In the genomic region with DNA sequence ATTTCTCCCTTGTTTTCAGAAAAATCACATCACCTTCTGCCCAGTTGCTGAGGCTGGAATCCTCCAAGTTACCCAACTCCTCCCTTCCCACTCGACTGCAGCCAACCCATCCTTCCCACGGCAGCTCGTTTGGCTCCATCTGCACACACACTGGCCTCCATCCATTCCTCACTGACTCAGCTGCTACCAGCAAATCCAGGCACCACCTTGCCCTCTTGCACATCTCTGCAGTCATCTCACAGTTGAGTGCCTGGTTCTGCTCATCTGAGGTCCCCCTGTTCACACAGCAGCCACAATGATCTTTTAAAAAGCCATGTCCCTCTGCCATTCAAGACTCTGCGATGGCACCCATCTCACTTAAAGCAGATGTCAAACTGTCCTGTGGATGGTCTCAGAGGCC, we compare ENCODE assay signal across 18 cellular contexts. TPM values are rescaled to one million over a fixed set of nuclear protein-coding genes. Genes with fewer than 3 reads are reported as not detected.
DNase-seq lines count a peak whose midpoint lies in the region; TF ChIP-seq lines count a peak whose summit lies in the region.
"Had no signal": no experiment of that assay in that cellular context is flagged by ENCODE, and none has a peak within 500 bp of the region (broad histone marks: within the 10 kb centered on the region; RNA-seq: fewer than 3 reads in every experiment).

No MANE protein-coding gene starts in this region.

- H3K27ac ChIP-seq in BLaER1 treated with 17β-estradiol and CSF1 and Interleukin-3, amounts not matched to agents 10 nM and 100 nM: 0 out of 22 replicates have a peak overlapping the region, but pooled peaks of 1 of the 11 experiments have one; percentile 25
- H3K27ac ChIP-seq in endodermal cell (ENCODE audit: low read depth, low read length) (no peak overlapping the region), Peyer's patch (no peak overlapping the region)
- H3K27ac ChIP-seq: esophagus squamous epithelium had no signal

- peaks cover 0 to 50% (median 22%) of the 10 kb centered on the region in 11 experiments; a peak in 16 of 22 replicates for H4K20me1 ChIP-seq in BLaER1 treated with 17β-estradiol and CSF1 and Interleukin-3, amounts not matched to agents 10 nM and 100 nM

- peaks cover 66 to 82% (median 73%) of the 10 kb centered on the region in 11 experiments for H3K36me3 ChIP-seq in BLaER1 treated with 17β-estradiol and CSF1 and Interleukin-3, amounts not matched to agents 10 nM and 100 nM
- peaks cover 46% of the 10 kb centered on the region for H3K36me3 ChIP-seq in endodermal cell (ENCODE audit: control insufficient read depth, insufficient read depth, low read length)
- peaks cover 0 to 41% (median 0%) of the 10 kb centered on the region in 3 donors for H3K36me3 ChIP-seq in Peyer's patch

- H3K9ac ChIP-seq in BLaER1 treated with 17β-estradiol and CSF1 and Interleukin-3, amounts not matched to agents 10 nM and 100 nM: no peak overlapping the region
- no peak overlapping the region for H3K9ac ChIP-seq in endodermal cell (ENCODE audit: extremely low read depth, low read length, poor library complexity, severe bottlenecking)

- WGBS in endodermal cell (ENCODE audit: insufficient coverage in 1 of 2, insufficient read length in 1 of 2), 2 experiments: 91 to 100% methylated on average over 1 to 4 of the region's 4 CpGs

- H3K4me1 ChIP-seq in BLaER1 treated with 17β-estradiol and CSF1 and Interleukin-3, amounts not matched to agents 10 nM and 100 nM: peaks cover 30 to 59% (median 45%) of the 10 kb centered on the region in 10 experiments
- H3K4me1 ChIP-seq in endodermal cell (ENCODE audit: control insufficient read depth, insufficient read depth, low read length) (no peaks in the 10 kb centered on the region), Peyer's patch (peaks cover 0 to 9% (median 2%) of the 10 kb centered on the region in 4 donors)
- H3K4me1 ChIP-seq: BE2C had no signal

- DNase-seq in NCI-H446 (lab: John Stamatoyannopoulos, UW): peak; percentile 2 to 30
- peak; percentile 34 for DNase-seq in endodermal cell
- DNase-seq in posterior cingulate gyrus: peak in 8 of 10 donors; percentile 55 to 95 (median 68)
- no peak for DNase-seq in activated effector memory CD4-positive, alpha-beta T cell treated with anti-CD3 and anti-CD28 coated beads, Interleukin-2, amount 50 U/mL, for 16 hours
- DNase-seq in NCI-H82 (lab: John Stamatoyannopoulos, UW): no peak
- DNase-seq in HPDE6-E6E7 (ENCODE audit: extremely low spot score): no peak
- DNase-seq in Peyer's patch: no peak
- DNase-seq: activated CD4-positive, alpha-beta T cell treated with anti-CD3 and anti-CD28 coated beads for 4 hours; activated naive CD4-positive, alpha-beta T cell; BE2C; esophagus squamous epithelium; GDM1; left cardiac atrium; midbrain; NCI-H1694 treated with DMSO at 0.1 percent for 48 hours; stimulated activated CD4-positive, alpha-beta T cell treated with anti-CD3 and anti-CD28 coated beads, Interleukin-2, amount 100 ng/mL, for 48 hours had no signal

- no peaks in the 10 kb centered on the region for H3K9me3 ChIP-seq in BLaER1 treated with 17β-estradiol and CSF1 and Interleukin-3, amounts not matched to agents 10 nM and 100 nM (replicated peaks in 1 of 11)
- H3K9me3 ChIP-seq in endodermal cell (ENCODE audit: control insufficient read depth, low read length) (no peaks in the 10 kb centered on the region), Peyer's patch (no peaks in the 10 kb centered on the region)
- H3K9me3 ChIP-seq: BE2C, esophagus squamous epithelium had no signal

- H3K9me3 Mint-ChIP-seq in endodermal cell: no peaks in the 10 kb centered on the region
- H3K9me3 Mint-ChIP-seq: neural crest cell had no signal

- peaks cover 33% of the 10 kb centered on the region for H3K36me3 Mint-ChIP-seq in endodermal cell (ENCODE audit: low read depth)

- H3K27me3 Mint-ChIP-seq in endodermal cell (ENCODE audit: insufficient read depth): no peaks in the 10 kb centered on the region

- no peak overlapping the region for H3K4me3 ChIP-seq in BLaER1 treated with 17β-estradiol and CSF1 and Interleukin-3, amounts not matched to agents 10 nM and 100 nM
- no peak overlapping the region for H3K4me3 ChIP-seq in endodermal cell (ENCODE audit: low read length)
- no peak overlapping the region for H3K4me3 ChIP-seq in Peyer's patch
- H3K4me3 ChIP-seq: esophagus squamous epithelium had no signal

- no peaks in the 10 kb centered on the region for H3K27me3 ChIP-seq in BLaER1 treated with 17β-estradiol and CSF1 and Interleukin-3, amounts not matched to agents 10 nM and 100 nM
- H3K27me3 ChIP-seq in endodermal cell (ENCODE audit: control insufficient read depth, insufficient read depth, low read length, poor library complexity, severe bottlenecking): no peaks in the 10 kb centered on the region
- H3K27me3 ChIP-seq in Peyer's patch: no peaks in the 10 kb centered on the region
- H3K27me3 ChIP-seq: BE2C, esophagus squamous epithelium had no signal

- TF ChIP-seq POLR2A in Peyer's patch (IDR thresholded peaks at IDR 0.05): no peak

- intact Hi-C loops in posterior cingulate gyrus (cut with DNase I): no loop called here

- TF ChIP-seq CTCF in endodermal cell (conservative IDR thresholded peaks at IDR 0.05) (no peak), Peyer's patch (IDR thresholded peaks at IDR 0.05) (no peak)

- H3K4me2 ChIP-seq in BLaER1 treated with 17β-estradiol and CSF1 and Interleukin-3, amounts not matched to agents 10 nM and 100 nM: peak overlapping the region in 10 of 11 experiments; percentile 43 to 78 (median 60); a peak in 13 of 22 replicates

- H3K27ac Mint-ChIP-seq in endodermal cell: no peak overlapping the region

- peaks cover 3% of the 10 kb centered on the region for H3K4me1 Mint-ChIP-seq in endodermal cell

- H3K4me3 Mint-ChIP-seq in endodermal cell: no peak overlapping the region
- H3K4me3 Mint-ChIP-seq: neural crest cell had no signal

RNA-seq across cellular contexts. Expression of gene ZNF692, which starts 5.9 kb away (rescaled TPM):
- total RNA-seq in endodermal cell (10 to 100 TPM; 47.6 to 50.3 TPM), Peyer's patch (100 to 1,000 TPM in 2 of 4 donors, 10 to 100 TPM in 2; 46.2 to 128 (median 104) TPM)
- 79.3 TPM for polyA plus RNA-seq in endodermal cell (2013, experiment 1 of 2)
- 69.4 TPM for polyA plus RNA-seq in endodermal cell (2013, experiment 2 of 2)

RNA-seq across cellular contexts. Expression of gene ZNF672, which starts 15.0 kb away (rescaled TPM):
- 10 to 100 TPM; 33.6 to 40.5 TPM for total RNA-seq in endodermal cell
- 26.2 TPM for polyA plus RNA-seq in endodermal cell (2013, experiment 1 of 2)
- 25.0 TPM for polyA plus RNA-seq in endodermal cell (2013, experiment 2 of 2)
- 10 to 100 TPM; 48.4 to 64.4 (median 60.5) TPM for total RNA-seq in Peyer's patch

RNA-seq across cellular contexts. Expression of gene SH3BP5L, which starts 27.3 kb away (rescaled TPM):
- total RNA-seq in endodermal cell: 10 to 100 TPM; 27.2 to 30.2 TPM
- polyA plus RNA-seq in endodermal cell (2013, experiment 1 of 2): 19.6 TPM
- 19.0 TPM for polyA plus RNA-seq in endodermal cell (2013, experiment 2 of 2)
- 10 to 100 TPM; 19.0 to 60.6 (median 51.5) TPM for total RNA-seq in Peyer's patch

RNA-seq across cellular contexts. Expression of gene PGBD2, which starts 53.0 kb away (rescaled TPM):
- total RNA-seq in endodermal cell (1 to 10 TPM; 4.8 to 7.5 TPM), Peyer's patch (10 to 100 TPM in 3 of 4 donors, 1 to 10 TPM in 1; 9.9 to 17.2 (median 14.4) TPM)
- 6.7 TPM for polyA plus RNA-seq in endodermal cell (2013, experiment 1 of 2)
- 5.4 TPM for polyA plus RNA-seq in endodermal cell (2013, experiment 2 of 2)

Comparison
In these comparisons a context has a peak if more than half of its experiments do, and no peak if none do; other contexts are left out.
1. DNase-seq: peak in NCI-H446 (2 of 2), endodermal cell (single experiment) and posterior cingulate gyrus (8 of 10); none in activated effector memory CD4-positive, alpha-beta T cell treated with anti-CD3 and anti-CD28 coated beads, Interleukin-2, amount 50 U/mL, for 16 hours (single experiment), NCI-H82 (single experiment), HPDE6-E6E7 (single experiment) and Peyer's patch (0 of 3).